ENCODE assay signal across 15 cellular contexts in the genomic region with DNA sequence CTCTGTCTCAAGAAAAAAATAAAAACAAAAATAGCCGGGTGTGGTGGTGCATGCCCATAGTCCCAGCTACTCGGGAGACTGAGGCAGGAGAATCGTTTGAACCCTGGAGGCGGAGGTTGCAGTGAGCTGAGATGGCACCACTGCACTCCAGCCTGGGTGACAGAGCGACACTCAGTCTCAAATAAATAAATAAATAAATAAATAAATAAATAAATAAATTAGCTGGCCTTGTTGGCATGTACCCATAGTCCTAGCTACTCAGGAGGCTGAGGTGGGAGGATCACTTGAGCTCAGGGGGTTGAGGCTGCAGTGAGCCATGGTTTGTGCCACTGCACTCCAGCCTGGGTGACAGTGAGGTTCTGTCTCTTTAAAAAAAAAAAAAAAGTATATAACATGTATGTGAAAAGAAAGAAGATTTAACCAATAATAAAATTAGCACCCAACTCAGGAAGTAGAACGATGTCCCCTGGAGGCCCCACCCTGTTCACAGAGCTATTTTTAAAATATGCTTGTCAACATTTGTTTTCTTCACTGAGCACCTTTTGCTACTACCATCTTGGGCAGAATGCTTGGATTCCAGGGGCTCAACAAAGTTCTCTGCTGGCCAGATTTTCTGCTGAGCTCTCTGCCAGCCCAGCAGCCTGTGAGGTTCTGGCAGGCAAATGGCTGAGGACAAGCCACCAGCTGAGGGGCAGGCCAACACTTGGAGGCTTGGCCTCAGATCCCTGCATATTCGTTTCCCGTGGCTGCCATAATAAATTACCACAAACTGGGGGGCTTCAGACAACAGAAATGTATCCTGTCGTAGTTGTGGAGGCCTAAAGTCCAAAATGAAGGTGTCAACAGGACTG. TPM values are rescaled to one million over a fixed set of nuclear protein-coding genes. Genes with fewer than 3 reads are reported as not detected.
A peak's percentile ranks its signal among the peaks of the same experiment; 100 is the strongest.
DNase-seq lines count a peak whose midpoint lies in the region; ATAC-seq and TF ChIP-seq lines count a peak whose summit lies in the region.
"Had no signal": no experiment of that assay in that cellular context is flagged by ENCODE, and none has a peak within 500 bp of the region (broad histone marks: within the 10 kb centered on the region; RNA-seq: fewer than 3 reads in every experiment).

No MANE protein-coding gene starts in this region.

- no peaks in the 10 kb centered on the region for H3K27me3 ChIP-seq in OCI-LY1 (ENCODE audit: insufficient read depth, low read length)
- no peaks in the 10 kb centered on the region for H3K27me3 ChIP-seq in heart left ventricle
- no peaks in the 10 kb centered on the region for H3K27me3 ChIP-seq in skeletal muscle tissue (ENCODE audit: control insufficient read depth in 3 of 3, insufficient read depth in 3 of 3, low read length in 3 of 3)
- H3K27me3 ChIP-seq in neural progenitor cell: peaks cover 50% of the 10 kb centered on the region
- H3K27me3 ChIP-seq: left lung had no signal

- no peak overlapping the region for H3K27ac Mint-ChIP-seq in neural progenitor cell
- no peak overlapping the region for H3K27ac Mint-ChIP-seq in activated T-helper 1 cell treated with anti-CD3 and anti-CD28 coated beads, Interleukin-12 subunit alpha, Interleukin-12 subunit beta, Interleukin-2, Interleukin-4 antibody, amounts not matched to agents 30 ng/mL and 10 ng/mL and 1 ng/mL, durations not matched to agents 14 hours and 24 hours and 36 hours
- H3K27ac Mint-ChIP-seq: type B pancreatic cell had no signal

- WGBS in heart left ventricle, 4 donors: 67 to 69% (median 68%) methylated on average over 9 of the region's 9 CpGs

- H3K4me1 ChIP-seq in OCI-LY1 (ENCODE audit: insufficient read depth, low read length, severe bottlenecking) (peaks cover 27% of the 10 kb centered on the region), heart left ventricle (peaks cover 0 to 44% (median 33%) of the 10 kb centered on the region in 12 donors), skeletal muscle tissue (ENCODE audit: control insufficient read depth in 3 of 3, insufficient read depth in 3 of 3, low read length in 3 of 3) (peaks cover 37 to 51% (median 42%) of the 10 kb centered on the region in 3 donors), neural progenitor cell (peaks cover 5% of the 10 kb centered on the region)

- ATAC-seq in heart left ventricle (no peak), GM21447 (IDR thresholded peaks at IDR 0.05; ENCODE audit: unreplicated experiment) (no peak)
- ATAC-seq: left lung had no signal

- H3K27me3 Mint-ChIP-seq in neural progenitor cell (ENCODE audit: insufficient read depth, low read depth): peaks cover 14% of the 10 kb centered on the region
- no peaks in the 10 kb centered on the region for H3K27me3 Mint-ChIP-seq in activated T-helper 1 cell treated with anti-CD3 and anti-CD28 coated beads, Interleukin-12 subunit alpha, Interleukin-12 subunit beta, Interleukin-2, Interleukin-4 antibody, amounts not matched to agents 30 ng/mL and 10 ng/mL and 1 ng/mL, durations not matched to agents 14 hours and 24 hours and 36 hours (ENCODE audit: insufficient read depth)
- H3K27me3 Mint-ChIP-seq: type B pancreatic cell had no signal

- no peak overlapping the region for H2AFZ ChIP-seq in OCI-LY1 (ENCODE audit: low read length)
- H2AFZ ChIP-seq in neural progenitor cell (replicated peaks): no peak overlapping the region
- H2AFZ ChIP-seq: PC-9 had no signal

- no peaks in the 10 kb centered on the region for H3K9me2 ChIP-seq in OCI-LY1 (ENCODE audit: low read depth, low read length)

- no peaks in the 10 kb centered on the region for H3K9me3 Mint-ChIP-seq in neural progenitor cell
- H3K9me3 Mint-ChIP-seq in activated T-helper 1 cell treated with anti-CD3 and anti-CD28 coated beads, Interleukin-12 subunit alpha, Interleukin-12 subunit beta, Interleukin-2, Interleukin-4 antibody, amounts not matched to agents 30 ng/mL and 10 ng/mL and 1 ng/mL, durations not matched to agents 14 hours and 24 hours and 36 hours: no peaks in the 10 kb centered on the region
- H3K9me3 Mint-ChIP-seq: type B pancreatic cell had no signal

- H3K79me2 ChIP-seq in OCI-LY1 (ENCODE audit: insufficient read depth, low read length): no peaks in the 10 kb centered on the region
- no peaks in the 10 kb centered on the region for H3K79me2 ChIP-seq in neural progenitor cell (ENCODE audit: low read depth)

- H3F3A ChIP-seq in OCI-LY1 (ENCODE audit: insufficient read depth, low read length): no peaks in the 10 kb centered on the region
- H3F3A ChIP-seq in neural progenitor cell (ENCODE audit: low read depth): peaks cover 8% of the 10 kb centered on the region

- intact Hi-C loops in heart left ventricle (cut with DNase I): no loop called here
- intact Hi-C loops in activated T-helper 1 cell treated with anti-CD3 and anti-CD28 coated beads, Interleukin-12 subunit alpha, Interleukin-12 subunit beta, Interleukin-2, Interleukin-4 antibody, amounts not matched to agents 30 ng/mL and 10 ng/mL and 1 ng/mL, durations not matched to agents 14 hours and 24 hours and 36 hours (cut with micrococcal nuclease): no loop called here

- no peak for TF ChIP-seq POLR2A in heart left ventricle (IDR thresholded peaks at IDR 0.05)

- TF ChIP-seq CTCF in GM12864 (IDR thresholded peaks at IDR 0.05; ENCODE audit: low read depth, low read length, missing control alignments) (no peak), OCI-LY1 (IDR thresholded peaks at IDR 0.05; ENCODE audit: low read length) (no peak), heart left ventricle (IDR thresholded peaks at IDR 0.05) (no peak), neural progenitor cell (IDR thresholded peaks at IDR 0.05) (no peak)

- H3K4me1 Mint-ChIP-seq in neural progenitor cell: peaks cover 10% of the 10 kb centered on the region
- peaks cover 21% of the 10 kb centered on the region for H3K4me1 Mint-ChIP-seq in activated T-helper 1 cell treated with anti-CD3 and anti-CD28 coated beads, Interleukin-12 subunit alpha, Interleukin-12 subunit beta, Interleukin-2, Interleukin-4 antibody, amounts not matched to agents 30 ng/mL and 10 ng/mL and 1 ng/mL, durations not matched to agents 14 hours and 24 hours and 36 hours (ENCODE audit: low read depth)

- H3K36me3 Mint-ChIP-seq in neural progenitor cell: no peaks in the 10 kb centered on the region
- H3K36me3 Mint-ChIP-seq in activated T-helper 1 cell treated with anti-CD3 and anti-CD28 coated beads, Interleukin-12 subunit alpha, Interleukin-12 subunit beta, Interleukin-2, Interleukin-4 antibody, amounts not matched to agents 30 ng/mL and 10 ng/mL and 1 ng/mL, durations not matched to agents 14 hours and 24 hours and 36 hours (ENCODE audit: low read depth): peaks cover 2% of the 10 kb centered on the region
- H3K36me3 Mint-ChIP-seq: type B pancreatic cell had no signal

- peaks cover 3% of the 10 kb centered on the region; the same call in 1 of the 2 replicates for H3K36me3 ChIP-seq in OCI-LY1 (ENCODE audit: insufficient read depth, low read length)
- H3K36me3 ChIP-seq in heart left ventricle: peaks cover 0 to 1% (median 0%) of the 10 kb centered on the region in 9 donors
- H3K36me3 ChIP-seq in skeletal muscle tissue (ENCODE audit: control insufficient read depth in 3 of 3, insufficient read depth in 3 of 3, low read length in 3 of 3): peaks cover 0 to 6% (median 2%) of the 10 kb centered on the region in 3 donors
- no peaks in the 10 kb centered on the region for H3K36me3 ChIP-seq in neural progenitor cell
- H3K36me3 ChIP-seq: left lung, MG63 had no signal

- H3K4me2 ChIP-seq in OCI-LY1 (ENCODE audit: low read length): no peak overlapping the region
- H3K4me2 ChIP-seq in neural progenitor cell: no peak overlapping the region
- H3K4me2 ChIP-seq: PC-9 had no signal

- H3K27ac ChIP-seq in OCI-LY1 (ENCODE audit: low read depth, low read length, poor library complexity, severe bottlenecking) (peak overlapping the region; percentile 1), heart left ventricle (peak overlapping the region in 10 of 12 donors; percentile 1 to 68 (median 42)), skeletal muscle tissue (ENCODE audit: low read depth, low read length) (peak overlapping the region; percentile 77), neural progenitor cell (no peak overlapping the region)
- H3K27ac ChIP-seq: left lung, PC-9 had no signal

- H3K9ac ChIP-seq in OCI-LY1 (ENCODE audit: low read length) (no peak overlapping the region), skeletal muscle tissue (ENCODE audit: low read depth in 1 of 3, low read length in 3 of 3) (peak overlapping the region; percentile 20 to 54 (median 38)), neural progenitor cell (no peak overlapping the region)

- H4K20me1 ChIP-seq in OCI-LY1 (ENCODE audit: insufficient read depth, low read length) (no peaks in the 10 kb centered on the region), neural progenitor cell (ENCODE audit: low read depth) (peaks cover 3% of the 10 kb centered on the region)

- no peak overlapping the region for H3K4me3 Mint-ChIP-seq in neural progenitor cell
- H3K4me3 Mint-ChIP-seq in activated T-helper 1 cell treated with anti-CD3 and anti-CD28 coated beads, Interleukin-12 subunit alpha, Interleukin-12 subunit beta, Interleukin-2, Interleukin-4 antibody, amounts not matched to agents 30 ng/mL and 10 ng/mL and 1 ng/mL, durations not matched to agents 14 hours and 24 hours and 36 hours: no peak overlapping the region
- H3K4me3 Mint-ChIP-seq: type B pancreatic cell had no signal

- H3K4me3 ChIP-seq in GM12864 (ENCODE audit: low read depth, low read length) (peak overlapping the region; percentile 22; the same call in 1 of the 2 replicates), OCI-LY1 (ENCODE audit: low read depth, low read length, poor library complexity, severe bottlenecking) (no peak overlapping the region), heart left ventricle (no peak overlapping the region), skeletal muscle tissue (ENCODE audit: low read length in 3 of 3) (peak overlapping the region in 2 of 3 donors; percentile 21 to 45), neural progenitor cell (no peak overlapping the region)
- H3K4me3 ChIP-seq: left lung, MG63, PC-9 had no signal

- DNase-seq in GM12864 (ENCODE audit: low read depth) (no peak), heart left ventricle (no peak), neural progenitor cell (ENCODE audit: low spot score) (no peak), NCI-H226 (no peak)
- no peak for DNase-seq in activated T-helper 1 cell treated with anti-CD3 and anti-CD28 coated beads, Interleukin-12 subunit alpha, Interleukin-12 subunit beta, Interleukin-2, Interleukin-4 antibody, amounts not matched to agents 30 ng/mL and 10 ng/mL and 1 ng/mL, durations not matched to agents 14 hours and 24 hours and 36 hours (ENCODE audit: low spot score)
- DNase-seq: activated CD4-positive, alpha-beta T cell treated with anti-CD3 and anti-CD28 coated beads for 4 hours; activated gamma-delta T cell; glutamatergic neuron; left lung; MG63; PC-9 had no signal

- H3K9me3 ChIP-seq in OCI-LY1 (ENCODE audit: low read length) (no peaks in the 10 kb centered on the region), heart left ventricle (no peaks in the 10 kb centered on the region), skeletal muscle tissue (ENCODE audit: control insufficient read depth in 3 of 3, low read length in 3 of 3) (no peaks in the 10 kb centered on the region), neural progenitor cell (ENCODE audit: low read depth) (no peaks in the 10 kb centered on the region)
- H3K9me3 ChIP-seq: left lung, MG63 had no signal

RNA-seq across cellular contexts. Expression of a gene that starts 5.1 kb away (rescaled TPM):
- total RNA-seq in heart left ventricle (10 to 100 TPM; 15.7 to 28.0 (median 17.9) TPM), skeletal muscle tissue (7.8 TPM), neural progenitor cell (ENCODE audit: low replicate concordance) (4.0 and 6.2 TPM in 2 replicates)
- polyA plus RNA-seq in heart left ventricle: 10 to 100 TPM; 15.6 to 21.1 TPM
- 7.8 and 10.8 TPM in 2 replicates for total RNA-seq in activated T-helper 1 cell treated with anti-CD3 and anti-CD28 coated beads, Interleukin-12 subunit alpha, Interleukin-12 subunit beta, Interleukin-2, Interleukin-4 antibody, amounts not matched to agents 30 ng/mL and 10 ng/mL and 1 ng/mL, durations not matched to agents 14 hours and 24 hours and 36 hours

RNA-seq across cellular contexts. Expression of a gene that starts 35.5 kb away (rescaled TPM):
- 10 to 100 TPM in 8 of 9 donors, 1 to 10 TPM in 1; 9.9 to 23.6 (median 18.0) TPM for total RNA-seq in heart left ventricle
- polyA plus RNA-seq in heart left ventricle: 10 to 100 TPM; 22.4 to 24.7 TPM
- 27.1 TPM for total RNA-seq in skeletal muscle tissue
- 18.1 and 35.0 TPM in 2 replicates for total RNA-seq in neural progenitor cell (ENCODE audit: low replicate concordance)
- 54.9 and 56.5 TPM in 2 replicates for total RNA-seq in activated T-helper 1 cell treated with anti-CD3 and anti-CD28 coated beads, Interleukin-12 subunit alpha, Interleukin-12 subunit beta, Interleukin-2, Interleukin-4 antibody, amounts not matched to agents 30 ng/mL and 10 ng/mL and 1 ng/mL, durations not matched to agents 14 hours and 24 hours and 36 hours

RNA-seq across cellular contexts. Expression of a gene that starts 35.6 kb away (rescaled TPM):
- total RNA-seq in heart left ventricle (10 to 100 TPM; 36.1 to 76.5 (median 59.4) TPM), skeletal muscle tissue (19.8 TPM), neural progenitor cell (ENCODE audit: low replicate concordance) (123 and 125 TPM in 2 replicates)
- 10 to 100 TPM; 36.8 to 47.8 TPM for polyA plus RNA-seq in heart left ventricle
- total RNA-seq in activated T-helper 1 cell treated with anti-CD3 and anti-CD28 coated beads, Interleukin-12 subunit alpha, Interleukin-12 subunit beta, Interleukin-2, Interleukin-4 antibody, amounts not matched to agents 30 ng/mL and 10 ng/mL and 1 ng/mL, durations not matched to agents 14 hours and 24 hours and 36 hours: 114 and 128 TPM in 2 replicates

Comparison
In these comparisons a context has a peak if more than half of its experiments do, and no peak if none do; other contexts are left out.
1. H3K4me3 ChIP-seq: peak in GM12864 (single experiment) and skeletal muscle tissue (2 of 3); none in OCI-LY1 (single experiment), heart left ventricle (0 of 12) and neural progenitor cell (single experiment).
2. H3K9ac ChIP-seq: peak in skeletal muscle tissue (3 of 3); none in OCI-LY1 (single experiment) and neural progenitor cell (single experiment).